In genomic region chr21:25657140-25657539, GRCh38 we compare ENCODE assay signal across 14 cellular contexts. TPM values are rescaled to one million over a fixed set of nuclear protein-coding genes. Genes with fewer than 3 reads are reported as not detected.
DNase-seq lines count a peak whose midpoint lies in the region; ATAC-seq and TF ChIP-seq lines count a peak whose summit lies in the region.
"Had no signal": no experiment of that assay in that cellular context is flagged by ENCODE, and none has a peak within 500 bp of the region (broad histone marks: within the 10 kb centered on the region; RNA-seq: fewer than 3 reads in every experiment).

No MANE protein-coding gene starts in this region.

- no peak for DNase-seq in stimulated activated naive CD8-positive, alpha-beta T cell treated with anti-CD3 and anti-CD28 coated beads, Interleukin-15, amount 100 ng/mL, for 72 hours
- DNase-seq in stimulated activated naive CD8-positive, alpha-beta T cell treated with anti-CD3 and anti-CD28 coated beads, Interleukin-15, Interleukin-2, amounts not matched to agents 100 U/mL and 50 U/mL, for 24 hours = no peak
- DNase-seq in SW480 (ENCODE audit: low spot score) (peak; percentile 33), foreskin keratinocyte (peak; percentile 7 to 13), Right ventricle myocardium superior (no peak), dedifferentiated amniotic fluid mesenchymal stem cell (ENCODE audit: extremely low spot score) (no peak)
- DNase-seq: C1 segment of cervical spinal cord; Calu3; CD4-positive, alpha-beta T cell; DMS 273 treated with DMSO at 0.1 percent for 48 hours; HCEC 1CT had no signal

- H3K27ac Mint-ChIP-seq in stimulated activated naive CD8-positive, alpha-beta T cell treated with anti-CD3 and anti-CD28 coated beads, Interleukin-15, amount 100 ng/mL, for 72 hours = no peak overlapping the region
- H3K27ac Mint-ChIP-seq: B cell; CD4-positive, alpha-beta T cell had no signal

- H3K27me3 ChIP-seq in foreskin keratinocyte = peaks cover 30% of the 10 kb centered on the region

- ATAC-seq in stimulated activated naive CD8-positive, alpha-beta T cell treated with anti-CD3 and anti-CD28 coated beads, Interleukin-15, amount 100 ng/mL, for 72 hours = peak; percentile 52
- ATAC-seq in stimulated activated naive CD8-positive, alpha-beta T cell treated with anti-CD3 and anti-CD28 coated beads, Interleukin-15, Interleukin-2, amounts not matched to agents 100 U/mL and 50 U/mL, for 24 hours = no peak
- peak; percentile 71 for ATAC-seq in foreskin keratinocyte
- ATAC-seq in Right ventricle myocardium superior (ENCODE audit: poor library complexity) = no peak
- no peak for ATAC-seq in HG03135 (IDR thresholded peaks at IDR 0.05; ENCODE audit: unreplicated experiment)

- peaks cover 0 to 4% of the 10 kb centered on the region in 2 donors for H3K9me3 Mint-ChIP-seq in stimulated activated naive CD8-positive, alpha-beta T cell treated with anti-CD3 and anti-CD28 coated beads, Interleukin-15, amount 100 ng/mL, for 72 hours
- H3K9me3 Mint-ChIP-seq: CD4-positive, alpha-beta T cell had no signal

- no peak for TF ChIP-seq CTCF in foreskin keratinocyte (conservative IDR thresholded peaks at IDR 0.05)

- no peak overlapping the region for H3K4me3 Mint-ChIP-seq in stimulated activated naive CD8-positive, alpha-beta T cell treated with anti-CD3 and anti-CD28 coated beads, Interleukin-15, amount 100 ng/mL, for 72 hours
- H3K4me3 Mint-ChIP-seq: B cell; CD4-positive, alpha-beta T cell had no signal

- no peaks in the 10 kb centered on the region for H3K27me3 Mint-ChIP-seq in stimulated activated naive CD8-positive, alpha-beta T cell treated with anti-CD3 and anti-CD28 coated beads, Interleukin-15, amount 100 ng/mL, for 72 hours
- H3K27me3 Mint-ChIP-seq: B cell; CD4-positive, alpha-beta T cell had no signal

- H3K4me1 ChIP-seq in foreskin keratinocyte = no peaks in the 10 kb centered on the region

- H3K27ac ChIP-seq in foreskin keratinocyte = no peak overlapping the region
- H3K27ac ChIP-seq: HL-60 had no signal

- intact Hi-C loops in Right ventricle myocardium superior (cut with DNase I) = no loop called here

- H3K4me1 Mint-ChIP-seq in stimulated activated naive CD8-positive, alpha-beta T cell treated with anti-CD3 and anti-CD28 coated beads, Interleukin-15, amount 100 ng/mL, for 72 hours = no peaks in the 10 kb centered on the region
- H3K4me1 Mint-ChIP-seq: B cell had no signal

RNA-seq across cellular contexts. Expression of gene JAM2, which starts 18.1 kb away (rescaled TPM):
- total RNA-seq in foreskin keratinocyte = not detected in 2 replicates
- not detected in 2 replicates for polyA plus RNA-seq in foreskin keratinocyte
- 32.3 TPM for total RNA-seq in Right ventricle myocardium superior
- total RNA-seq: Calu3; CD4-positive, alpha-beta T cell had no signal

RNA-seq across cellular contexts. Expression of gene MRPL39, which starts 49.9 kb away (rescaled TPM):
- total RNA-seq in foreskin keratinocyte (53.7 and 59.0 TPM in 2 replicates), Right ventricle myocardium superior (56.5 TPM)
- polyA plus RNA-seq in foreskin keratinocyte = 51.1 and 62.0 TPM in 2 replicates

Comparison
In these comparisons a context has a peak if more than half of its experiments do, and no peak if none do; other contexts are left out.
1. ATAC-seq: peak in stimulated activated naive CD8-positive, alpha-beta T cell treated with anti-CD3 and anti-CD28 coated beads, Interleukin-15, amount 100 ng/mL, for 72 hours (single experiment) and foreskin keratinocyte (single experiment); none in stimulated activated naive CD8-positive, alpha-beta T cell treated with anti-CD3 and anti-CD28 coated beads, Interleukin-15, Interleukin-2, amounts not matched to agents 100 U/mL and 50 U/mL, for 24 hours (single experiment), Right ventricle myocardium superior (single experiment) and HG03135 (single experiment).
2. DNase-seq: peak in SW480 (single experiment) and foreskin keratinocyte (2 of 2); none in stimulated activated naive CD8-positive, alpha-beta T cell treated with anti-CD3 and anti-CD28 coated beads, Interleukin-15, amount 100 ng/mL, for 72 hours (0 of 2), stimulated activated naive CD8-positive, alpha-beta T cell treated with anti-CD3 and anti-CD28 coated beads, Interleukin-15, Interleukin-2, amounts not matched to agents 100 U/mL and 50 U/mL, for 24 hours (single experiment), Right ventricle myocardium superior (single experiment) and dedifferentiated amniotic fluid mesenchymal stem cell (single experiment).
3. RNA of gene JAM2, which starts 18.1 kb away (total RNA-seq): 32.3 TPM in Right ventricle myocardium superior (single experiment); not detected in foreskin keratinocyte; every median in the first group is over 10 times any median in the second.